ENCODE assay signal across 1 cellular context in the genomic region with DNA sequence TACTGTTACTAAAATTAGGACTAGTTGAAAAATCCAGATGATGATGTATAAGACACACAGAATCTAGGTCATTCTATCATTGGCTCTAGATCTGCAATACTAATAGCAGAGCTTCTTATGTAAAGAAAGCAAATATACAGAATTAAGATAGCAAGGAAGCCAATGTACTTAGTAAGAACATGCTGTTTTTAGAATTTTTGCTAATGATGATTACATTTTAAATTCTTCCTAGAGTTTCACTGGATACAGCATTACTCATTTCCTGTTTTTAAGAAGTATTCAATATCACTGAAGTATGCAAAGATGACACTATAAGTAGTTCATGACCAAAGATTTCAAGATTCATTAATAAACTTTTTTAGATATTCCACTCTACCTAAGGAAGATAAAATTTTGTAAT.
TF ChIP-seq lines count a peak whose summit lies in the region.

No MANE protein-coding gene starts in this region.

TF ChIP-seq in SK-N-SH, 30 proteins besides CTCF, POLR2A, EP300 and RAD21 (continued from another document):
- TF ChIP-seq IRF3 (IDR thresholded peaks at IDR 0.05; ENCODE audit: low read depth, low read length): no peak
- peak; percentile 70 for TF ChIP-seq MEF2A (IDR thresholded peaks at IDR 0.05; ENCODE audit: borderline replicate concordance, low read depth)
- TF ChIP-seq ZBTB33 (IDR thresholded peaks at IDR 0.05; ENCODE audit: borderline replicate concordance, low read depth): no peak
- TF ChIP-seq GATA2 (CRISPR knock-in tag; IDR thresholded peaks at IDR 0.05): no peak
- TF ChIP-seq FOXM1 (IDR thresholded peaks at IDR 0.05; ENCODE audit: low read depth): no peak
- TF ChIP-seq FOSL2 (IDR thresholded peaks at IDR 0.05; ENCODE audit: borderline replicate concordance, low read depth): peak; percentile 38; the same call in 1 of the 2 replicates
- TF ChIP-seq SIN3A (IDR thresholded peaks at IDR 0.05; ENCODE audit: borderline replicate concordance, low read depth, low read length): no peak
- no peak for TF ChIP-seq RCOR1 (IDR thresholded peaks at IDR 0.05; ENCODE audit: low read length)
- TF ChIP-seq, protein P1, sequence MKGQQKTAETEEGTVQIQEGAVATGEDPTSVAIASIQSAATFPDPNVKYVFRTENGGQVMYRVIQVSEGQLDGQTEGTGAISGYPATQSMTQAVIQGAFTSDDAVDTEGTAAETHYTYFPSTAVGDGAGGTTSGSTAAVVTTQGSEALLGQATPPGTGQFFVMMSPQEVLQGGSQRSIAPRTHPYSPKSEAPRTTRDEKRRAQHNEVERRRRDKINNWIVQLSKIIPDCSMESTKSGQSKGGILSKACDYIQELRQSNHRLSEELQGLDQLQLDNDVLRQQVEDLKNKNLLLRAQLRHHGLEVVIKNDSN (IDR thresholded peaks at IDR 0.05; ENCODE audit: borderline replicate concordance, low read depth): no peak
- TF ChIP-seq, protein P2, sequence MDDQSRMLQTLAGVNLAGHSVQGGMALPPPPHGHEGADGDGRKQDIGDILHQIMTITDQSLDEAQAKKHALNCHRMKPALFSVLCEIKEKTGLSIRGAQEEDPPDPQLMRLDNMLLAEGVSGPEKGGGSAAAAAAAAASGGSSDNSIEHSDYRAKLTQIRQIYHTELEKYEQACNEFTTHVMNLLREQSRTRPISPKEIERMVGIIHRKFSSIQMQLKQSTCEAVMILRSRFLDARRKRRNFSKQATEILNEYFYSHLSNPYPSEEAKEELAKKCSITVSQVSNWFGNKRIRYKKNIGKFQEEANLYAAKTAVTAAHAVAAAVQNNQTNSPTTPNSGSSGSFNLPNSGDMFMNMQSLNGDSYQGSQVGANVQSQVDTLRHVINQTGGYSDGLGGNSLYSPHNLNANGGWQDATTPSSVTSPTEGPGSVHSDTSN (IDR thresholded peaks at IDR 0.05): peak; percentile 30; the same call in 1 of the 2 replicates
- no peak for TF ChIP-seq MAX (IDR thresholded peaks at IDR 0.05; ENCODE audit: low read depth)
- TF ChIP-seq GABPA (IDR thresholded peaks at IDR 0.05; ENCODE audit: low read depth): no peak
- no peak for TF ChIP-seq FOXJ3 (CRISPR knock-in tag; IDR thresholded peaks at IDR 0.05)
- TF ChIP-seq YY1 (IDR thresholded peaks at IDR 0.05; ENCODE audit: low read depth): no peak
- 0 out of 2 replicates have a peak, but pooled peaks have one; percentile 26 for TF ChIP-seq RXRA (IDR thresholded peaks at IDR 0.05; ENCODE audit: borderline replicate concordance, low read depth)
- peak; percentile 58 for TF ChIP-seq TCF12 (IDR thresholded peaks at IDR 0.05)
- no peak for TF ChIP-seq USF2 (IDR thresholded peaks at IDR 0.05; ENCODE audit: borderline replicate concordance, low read depth, low read length)
- TF ChIP-seq NRF1 (IDR thresholded peaks at IDR 0.05; ENCODE audit: low read depth, low read length): no peak
- TF ChIP-seq EZH2phosphoT487 (IDR thresholded peaks at IDR 0.05; ENCODE audit: borderline replicate concordance, low read depth): no peak
- no peak for TF ChIP-seq MXI1 (IDR thresholded peaks at IDR 0.05; ENCODE audit: low read depth, low read length)
- peak; percentile 17; the same call in 1 of the 2 replicates for TF ChIP-seq NFIC (IDR thresholded peaks at IDR 0.05; ENCODE audit: borderline replicate concordance)
- no peak for TF ChIP-seq POLR2AphosphoS5 (IDR thresholded peaks at IDR 0.05; ENCODE audit: low read depth, low read length)
- no peak for TF ChIP-seq SMC3 (IDR thresholded peaks at IDR 0.05; ENCODE audit: low read depth, low read length)
- no peak for TF ChIP-seq ELF1 (IDR thresholded peaks at IDR 0.05)
